1 cellular context compared by ENCODE assay signal in genomic region chr7:134986363-134987231, GRCh38.
TF ChIP-seq lines count a peak whose summit lies in the region.

Gene AGBL3 (plus strand): TSS chr7:134986508. CDS start chr7:134987934, 1,426 bp downstream.

TF ChIP-seq in SK-N-SH, 30 proteins besides CTCF, POLR2A, EP300 and RAD21 (continued from another document):
- TF ChIP-seq, protein P1, sequence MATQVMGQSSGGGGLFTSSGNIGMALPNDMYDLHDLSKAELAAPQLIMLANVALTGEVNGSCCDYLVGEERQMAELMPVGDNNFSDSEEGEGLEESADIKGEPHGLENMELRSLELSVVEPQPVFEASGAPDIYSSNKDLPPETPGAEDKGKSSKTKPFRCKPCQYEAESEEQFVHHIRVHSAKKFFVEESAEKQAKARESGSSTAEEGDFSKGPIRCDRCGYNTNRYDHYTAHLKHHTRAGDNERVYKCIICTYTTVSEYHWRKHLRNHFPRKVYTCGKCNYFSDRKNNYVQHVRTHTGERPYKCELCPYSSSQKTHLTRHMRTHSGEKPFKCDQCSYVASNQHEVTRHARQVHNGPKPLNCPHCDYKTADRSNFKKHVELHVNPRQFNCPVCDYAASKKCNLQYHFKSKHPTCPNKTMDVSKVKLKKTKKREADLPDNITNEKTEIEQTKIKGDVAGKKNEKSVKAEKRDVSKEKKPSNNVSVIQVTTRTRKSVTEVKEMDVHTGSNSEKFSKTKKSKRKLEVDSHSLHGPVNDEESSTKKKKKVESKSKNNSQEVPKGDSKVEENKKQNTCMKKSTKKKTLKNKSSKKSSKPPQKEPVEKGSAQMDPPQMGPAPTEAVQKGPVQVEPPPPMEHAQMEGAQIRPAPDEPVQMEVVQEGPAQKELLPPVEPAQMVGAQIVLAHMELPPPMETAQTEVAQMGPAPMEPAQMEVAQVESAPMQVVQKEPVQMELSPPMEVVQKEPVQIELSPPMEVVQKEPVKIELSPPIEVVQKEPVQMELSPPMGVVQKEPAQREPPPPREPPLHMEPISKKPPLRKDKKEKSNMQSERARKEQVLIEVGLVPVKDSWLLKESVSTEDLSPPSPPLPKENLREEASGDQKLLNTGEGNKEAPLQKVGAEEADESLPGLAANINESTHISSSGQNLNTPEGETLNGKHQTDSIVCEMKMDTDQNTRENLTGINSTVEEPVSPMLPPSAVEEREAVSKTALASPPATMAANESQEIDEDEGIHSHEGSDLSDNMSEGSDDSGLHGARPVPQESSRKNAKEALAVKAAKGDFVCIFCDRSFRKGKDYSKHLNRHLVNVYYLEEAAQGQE (IDR thresholded peaks at IDR 0.05; ENCODE audit: low read depth, low read length), result no peak; the same call in 1 of the 2 replicates
- TF ChIP-seq ELF1 (IDR thresholded peaks at IDR 0.05), result peak; percentile 86
- TF ChIP-seq POLR2AphosphoS5 (IDR thresholded peaks at IDR 0.05; ENCODE audit: low read depth, low read length), result peak; percentile 92
- peak; percentile 93 for TF ChIP-seq SIN3A (IDR thresholded peaks at IDR 0.05; ENCODE audit: borderline replicate concordance, low read depth, low read length)
- TF ChIP-seq FOXM1 (IDR thresholded peaks at IDR 0.05; ENCODE audit: low read depth), result no peak; the same call in 1 of the 2 replicates
- peak; percentile 84 for TF ChIP-seq RFX5 (IDR thresholded peaks at IDR 0.05; ENCODE audit: low read length)
- TF ChIP-seq JUND (IDR thresholded peaks at IDR 0.05), result no peak
- TF ChIP-seq FOXJ3 (CRISPR knock-in tag; IDR thresholded peaks at IDR 0.05), result no peak
- TF ChIP-seq MEF2A (IDR thresholded peaks at IDR 0.05; ENCODE audit: borderline replicate concordance, low read depth), result no peak
- peak; percentile 22; the same call in 1 of the 2 replicates for TF ChIP-seq GABPA (IDR thresholded peaks at IDR 0.05; ENCODE audit: low read depth)
- TF ChIP-seq NRF1 (IDR thresholded peaks at IDR 0.05; ENCODE audit: low read depth, low read length), result peak; percentile 63
- TF ChIP-seq EZH2phosphoT487 (IDR thresholded peaks at IDR 0.05; ENCODE audit: borderline replicate concordance, low read depth), result no peak
- TF ChIP-seq USF1 (IDR thresholded peaks at IDR 0.05; ENCODE audit: borderline replicate concordance, low read depth), result no peak
- TF ChIP-seq TAF1 (IDR thresholded peaks at IDR 0.05; ENCODE audit: borderline replicate concordance, low read depth, low read length), result peak; percentile 80
- TF ChIP-seq RCOR1 (IDR thresholded peaks at IDR 0.05; ENCODE audit: low read length), result peak; percentile 51
- TF ChIP-seq SMC3 (IDR thresholded peaks at IDR 0.05; ENCODE audit: low read depth, low read length), result peak; percentile 42
- TF ChIP-seq YY1 (IDR thresholded peaks at IDR 0.05; ENCODE audit: low read depth), result peak; percentile 70; the same call in 1 of the 2 replicates
- TF ChIP-seq GATA2 (CRISPR knock-in tag; IDR thresholded peaks at IDR 0.05), result no peak; the same call in 1 of the 2 replicates
- TF ChIP-seq RXRA (IDR thresholded peaks at IDR 0.05; ENCODE audit: borderline replicate concordance, low read depth), result no peak
- TF ChIP-seq, protein P2, sequence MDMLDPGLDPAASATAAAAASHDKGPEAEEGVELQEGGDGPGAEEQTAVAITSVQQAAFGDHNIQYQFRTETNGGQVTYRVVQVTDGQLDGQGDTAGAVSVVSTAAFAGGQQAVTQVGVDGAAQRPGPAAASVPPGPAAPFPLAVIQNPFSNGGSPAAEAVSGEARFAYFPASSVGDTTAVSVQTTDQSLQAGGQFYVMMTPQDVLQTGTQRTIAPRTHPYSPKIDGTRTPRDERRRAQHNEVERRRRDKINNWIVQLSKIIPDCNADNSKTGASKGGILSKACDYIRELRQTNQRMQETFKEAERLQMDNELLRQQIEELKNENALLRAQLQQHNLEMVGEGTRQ (IDR thresholded peaks at IDR 0.05; ENCODE audit: borderline replicate concordance, low read depth, low read length), result no peak
- TF ChIP-seq, protein P3, sequence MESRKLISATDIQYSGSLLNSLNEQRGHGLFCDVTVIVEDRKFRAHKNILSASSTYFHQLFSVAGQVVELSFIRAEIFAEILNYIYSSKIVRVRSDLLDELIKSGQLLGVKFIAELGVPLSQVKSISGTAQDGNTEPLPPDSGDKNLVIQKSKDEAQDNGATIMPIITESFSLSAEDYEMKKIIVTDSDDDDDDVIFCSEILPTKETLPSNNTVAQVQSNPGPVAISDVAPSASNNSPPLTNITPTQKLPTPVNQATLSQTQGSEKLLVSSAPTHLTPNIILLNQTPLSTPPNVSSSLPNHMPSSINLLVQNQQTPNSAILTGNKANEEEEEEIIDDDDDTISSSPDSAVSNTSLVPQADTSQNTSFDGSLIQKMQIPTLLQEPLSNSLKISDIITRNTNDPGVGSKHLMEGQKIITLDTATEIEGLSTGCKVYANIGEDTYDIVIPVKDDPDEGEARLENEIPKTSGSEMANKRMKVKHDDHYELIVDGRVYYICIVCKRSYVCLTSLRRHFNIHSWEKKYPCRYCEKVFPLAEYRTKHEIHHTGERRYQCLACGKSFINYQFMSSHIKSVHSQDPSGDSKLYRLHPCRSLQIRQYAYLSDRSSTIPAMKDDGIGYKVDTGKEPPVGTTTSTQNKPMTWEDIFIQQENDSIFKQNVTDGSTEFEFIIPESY (IDR thresholded peaks at IDR 0.05; ENCODE audit: borderline replicate concordance, low read depth), result peak; percentile 98
TF ChIP-seq in SK-N-SH: peak in this region for 16.
